Comparison of ENCODE assay signal across 9 cellular contexts in genomic region chr3:196159952-196160804, GRCh38. TPM values are rescaled to one million over a fixed set of nuclear protein-coding genes. Genes with fewer than 3 reads are reported as not detected.
DNase-seq lines count a peak whose midpoint lies in the region; ATAC-seq, FAIRE-seq and TF ChIP-seq lines count a peak whose summit lies in the region.
"Had no signal": no experiment of that assay in that cellular context is flagged by ENCODE, and none has a peak within 500 bp of the region (broad histone marks: within the 10 kb centered on the region; RNA-seq: fewer than 3 reads in every experiment).

No MANE protein-coding gene starts in this region.

- TF ChIP-seq CTCF in bronchial epithelial cell (IDR thresholded peaks at IDR 0.05; ENCODE audit: insufficient read depth, low read length, severe bottlenecking) = no peak

- H3K4me1 ChIP-seq in mucosa of rectum (ENCODE audit: control insufficient read depth in 2 of 2, insufficient read depth in 2 of 2, low read length in 2 of 2) = peaks cover 16 to 17% of the 10 kb centered on the region in 2 donors

- H3K36me3 ChIP-seq in bronchial epithelial cell (ENCODE audit: control insufficient read depth, insufficient read depth, low read length) (no peaks in the 10 kb centered on the region), mucosa of rectum (ENCODE audit: control insufficient read depth in 2 of 2, insufficient read depth in 2 of 2, low read length in 2 of 2) (no peaks in the 10 kb centered on the region)
- H3K36me3 ChIP-seq: thoracic aorta had no signal

- H3K9me3 ChIP-seq in mucosa of rectum (ENCODE audit: control insufficient read depth in 2 of 2, low read length in 2 of 2) = no peaks in the 10 kb centered on the region
- H3K9me3 ChIP-seq: thoracic aorta had no signal

- H3K27ac ChIP-seq in mucosa of rectum (ENCODE audit: low read depth in 2 of 2, low read length in 2 of 2) = peak overlapping the region; percentile 12 to 61
- H3K27ac ChIP-seq: thoracic aorta had no signal

- DNase-seq in Ammon's horn (ENCODE audit: low spot score) (peak; percentile 21), NCI-H510A (lab: John Stamatoyannopoulos, UW) (peak; percentile 40), bronchial epithelial cell (ENCODE audit: low read depth) (peak; percentile 89), DMS114 treated with DMSO at 0.1 percent for 48 hours (lab: John Stamatoyannopoulos, UW; ENCODE audit: unreplicated experiment) (no peak)

- no peak for FAIRE-seq in bronchial epithelial cell (lab: Jason Lieb, UNC)

- H3K9ac ChIP-seq in mucosa of rectum (ENCODE audit: low read depth in 1 of 2, low read length in 2 of 2) = peak overlapping the region in 1 of 2 donors; percentile 28

- H3K4me3 ChIP-seq in bronchial epithelial cell (ENCODE audit: low read depth, low read length) (no peak overlapping the region), mucosa of rectum (ENCODE audit: low read length in 2 of 2) (peak overlapping the region in 1 of 2 donors; percentile 20)
- H3K4me3 ChIP-seq: thoracic aorta had no signal

- H3K27me3 ChIP-seq in bronchial epithelial cell (ENCODE audit: control insufficient read depth, insufficient read depth, low read length) (no peaks in the 10 kb centered on the region), mucosa of rectum (ENCODE audit: control insufficient read depth in 2 of 2, insufficient read depth in 2 of 2, low read length in 2 of 2) (no peaks in the 10 kb centered on the region)

- ATAC-seq in GM18517 (IDR thresholded peaks at IDR 0.05; ENCODE audit: unreplicated experiment) (peak; percentile 78), HG02943 (IDR thresholded peaks at IDR 0.05; ENCODE audit: low read depth, unreplicated experiment) (peak; percentile 83), SK-N-SH treated with all-trans-retinoic acid at 6 μM for 48 hours (no peak)

TF ChIP-seq in SK-N-SH treated with all-trans-retinoic acid at 6 μM for 48 hours, 23 proteins besides CTCF, POLR2A, EP300 and RAD21:
- TF ChIP-seq TOX (CRISPR knock-in tag; IDR thresholded peaks at IDR 0.05; ENCODE audit: borderline replicate concordance) = no peak
- TF ChIP-seq ZFP30 (CRISPR knock-in tag; IDR thresholded peaks at IDR 0.05) = no peak
- TF ChIP-seq TSHZ2 (CRISPR knock-in tag; IDR thresholded peaks at IDR 0.05) = no peak
- no peak for TF ChIP-seq TCF4 (CRISPR knock-in tag; IDR thresholded peaks at IDR 0.05; ENCODE audit: borderline replicate concordance)
- no peak for TF ChIP-seq RARB (CRISPR knock-in tag; IDR thresholded peaks at IDR 0.05)
- no peak for TF ChIP-seq CREB5 (CRISPR knock-in tag; IDR thresholded peaks at IDR 0.05; ENCODE audit: low read depth)
- no peak for TF ChIP-seq ZC3H10 (CRISPR knock-in tag; IDR thresholded peaks at IDR 0.05)
- TF ChIP-seq ZNF565 (CRISPR knock-in tag; conservative IDR thresholded peaks at IDR 0.05; ENCODE audit: low read depth) = no peak
- no peak for TF ChIP-seq ZFP3 (CRISPR knock-in tag; IDR thresholded peaks at IDR 0.05)
- no peak for TF ChIP-seq ESRRG (CRISPR knock-in tag; IDR thresholded peaks at IDR 0.05)
- TF ChIP-seq ISL1 (CRISPR knock-in tag; IDR thresholded peaks at IDR 0.05) = no peak
- no peak for TF ChIP-seq ZNF8 (CRISPR knock-in tag; IDR thresholded peaks at IDR 0.05)
- TF ChIP-seq ARNTL (CRISPR knock-in tag; IDR thresholded peaks at IDR 0.05; ENCODE audit: borderline replicate concordance, low read depth) = no peak
- TF ChIP-seq CSRNP3 (CRISPR knock-in tag; IDR thresholded peaks at IDR 0.05) = no peak
- TF ChIP-seq SNAI2 (CRISPR knock-in tag; IDR thresholded peaks at IDR 0.05) = no peak
- no peak for TF ChIP-seq GLIS3 (CRISPR knock-in tag; IDR thresholded peaks at IDR 0.05)

RNA-seq across cellular contexts. Expression of gene ZDHHC19, which starts 51.0 kb away (rescaled TPM):
- total RNA-seq in bronchial epithelial cell = not detected in 2 replicates

RNA-seq across cellular contexts. Expression of gene SLC51A, which starts 56.2 kb away (rescaled TPM):
- 0.26 TPM in 1 of 2 replicates, not detected in the other for total RNA-seq in bronchial epithelial cell
- total RNA-seq: thoracic aorta had no signal
